In genomic region chr4:98625920-98626319, GRCh38 we compare ENCODE assay signal across 13 cellular contexts. TPM values are rescaled to one million over a fixed set of nuclear protein-coding genes. Genes with fewer than 3 reads are reported as not detected.
A peak's percentile ranks its signal among the peaks of the same experiment; 100 is the strongest.
DNase-seq lines count a peak whose midpoint lies in the region; ATAC-seq and TF ChIP-seq lines count a peak whose summit lies in the region.
"Had no signal": no experiment of that assay in that cellular context is flagged by ENCODE, and none has a peak within 500 bp of the region (broad histone marks: within the 10 kb centered on the region; RNA-seq: fewer than 3 reads in every experiment).

No MANE protein-coding gene starts in this region.

- peaks cover 57% of the 10 kb centered on the region for H3K4me1 ChIP-seq in RWPE2 (ENCODE audit: insufficient read depth, poor library complexity, severe bottlenecking)
- peaks cover 4% of the 10 kb centered on the region for H3K4me1 ChIP-seq in endodermal cell (ENCODE audit: control insufficient read depth, insufficient read depth, low read length)
- H3K4me1 ChIP-seq in osteoblast (ENCODE audit: insufficient read depth, low read length) = peaks cover 46% of the 10 kb centered on the region

- H3K36me3 Mint-ChIP-seq in endodermal cell (ENCODE audit: low read depth) = no peaks in the 10 kb centered on the region
- H3K36me3 Mint-ChIP-seq: activated naive CD4-positive, alpha-beta T cell treated with anti-CD3 and anti-CD28 coated beads, Interleukin-2, amount 50 U/mL, for 72 hours had no signal

- no peak overlapping the region for H3K9ac ChIP-seq in endodermal cell (ENCODE audit: extremely low read depth, low read length, poor library complexity, severe bottlenecking)

- no peaks in the 10 kb centered on the region for H4K20me1 ChIP-seq in osteoblast (ENCODE audit: insufficient read depth, low read length)

- peaks cover 51% of the 10 kb centered on the region for H3K4me1 Mint-ChIP-seq in endodermal cell

- CTCF ChIA-PET in AG04450 (lab: Charles Lee) = no interaction called here

- 72 to 90% methylated on average over 2 of the region's 2 CpGs for WGBS in endodermal cell (ENCODE audit: insufficient coverage in 1 of 2, insufficient read length in 1 of 2), 2 experiments

- DNase-seq in AG04450 (ENCODE audit: low read depth, low spot score) (no peak), RWPE2 (ENCODE audit: low spot score) (no peak), endodermal cell (no peak), osteoblast (ENCODE audit: insufficient read length, low spot score, missing footprints) (no peak), NCI-H187 (lab: John Stamatoyannopoulos, UW) (no peak), HUDEP-2 (lab: John Stamatoyannopoulos, UW; ENCODE audit: unreplicated experiment in 76 of 76) (no peak)
- DNase-seq: hippocampal formation; NCI-H1417; retina; stimulated activated CD4-positive, alpha-beta T cell treated with anti-CD3 and anti-CD28 coated beads, Interleukin-2, amount 100 ng/mL, for 48 hours had no signal

- H3K9me3 Mint-ChIP-seq in endodermal cell = no peaks in the 10 kb centered on the region
- H3K9me3 Mint-ChIP-seq: activated naive CD4-positive, alpha-beta T cell treated with anti-CD3 and anti-CD28 coated beads, Interleukin-2, amount 50 U/mL, for 72 hours had no signal

- TF ChIP-seq CTCF in AG04450 (IDR thresholded peaks at IDR 0.05; ENCODE audit: low read depth, low read length) (no peak), RWPE2 (IDR thresholded peaks at IDR 0.05; ENCODE audit: poor library complexity, severe bottlenecking) (no peak), endodermal cell (conservative IDR thresholded peaks at IDR 0.05) (no peak), osteoblast (IDR thresholded peaks at IDR 0.05; ENCODE audit: extremely low read depth, low read depth, low read length) (no peak)

- H3K27ac ChIP-seq in AG04450 (ENCODE audit: low read depth, low read length) (peak overlapping the region; percentile 77), RWPE2 (ENCODE audit: poor library complexity, severe bottlenecking) (peak overlapping the region; percentile 95), endodermal cell (ENCODE audit: low read depth, low read length) (no peak overlapping the region), osteoblast (ENCODE audit: low read depth, low read length) (peak overlapping the region; percentile 78)

- peaks cover 96% of the 10 kb centered on the region for H3K79me2 ChIP-seq in osteoblast (ENCODE audit: insufficient read depth, low read length)

- H3K4me3 ChIP-seq in AG04450 (ENCODE audit: low read depth, low read length) (no peak overlapping the region), RWPE2 (ENCODE audit: severe bottlenecking) (no peak overlapping the region), endodermal cell (ENCODE audit: low read length) (no peak overlapping the region), osteoblast (ENCODE audit: insufficient read depth, low read length) (peak overlapping the region; percentile 8)

- no peak overlapping the region for H3K4me3 Mint-ChIP-seq in endodermal cell

- peak overlapping the region; percentile 63 for H3K4me2 ChIP-seq in osteoblast (ENCODE audit: insufficient read depth, low read length)

- H3K27me3 ChIP-seq in AG04450 (ENCODE audit: control insufficient read depth, insufficient read depth, low read length) (no peaks in the 10 kb centered on the region), RWPE2 (ENCODE audit: insufficient read depth, poor library complexity, severe bottlenecking) (no peaks in the 10 kb centered on the region), endodermal cell (ENCODE audit: control insufficient read depth, insufficient read depth, low read length, poor library complexity, severe bottlenecking) (no peaks in the 10 kb centered on the region), osteoblast (ENCODE audit: insufficient read depth, low read length) (no peaks in the 10 kb centered on the region)

- ATAC-seq in RWPE2 (ENCODE audit: low read depth) (peak; percentile 51), GM18873 (IDR thresholded peaks at IDR 0.05; ENCODE audit: low FRiP score, unreplicated experiment) (no peak), HG03565 (IDR thresholded peaks at IDR 0.05; ENCODE audit: unreplicated experiment) (no peak)

- H3K9me3 ChIP-seq in AG04450 (ENCODE audit: control insufficient read depth, insufficient read depth, low read length) = no peaks in the 10 kb centered on the region; the same call in 1 of the 2 replicates
- H3K9me3 ChIP-seq in RWPE2 (ENCODE audit: severe bottlenecking) = no peaks in the 10 kb centered on the region
- no peaks in the 10 kb centered on the region for H3K9me3 ChIP-seq in endodermal cell (ENCODE audit: control insufficient read depth, low read length)
- no peaks in the 10 kb centered on the region for H3K9me3 ChIP-seq in osteoblast (ENCODE audit: low read depth, low read length)

- no peak overlapping the region for H2AFZ ChIP-seq in osteoblast (ENCODE audit: low read length)

- peak overlapping the region; percentile 60 for H3K27ac Mint-ChIP-seq in endodermal cell

- H3K27me3 Mint-ChIP-seq in endodermal cell (ENCODE audit: insufficient read depth) = no peaks in the 10 kb centered on the region

- H3K36me3 ChIP-seq in RWPE2 (ENCODE audit: low read depth) (no peaks in the 10 kb centered on the region; the same call in none of the 2 replicates), endodermal cell (ENCODE audit: control insufficient read depth, insufficient read depth, low read length) (no peaks in the 10 kb centered on the region), osteoblast (ENCODE audit: insufficient read depth, low read length) (no peaks in the 10 kb centered on the region)

- POLR2A ChIA-PET in AG04450 (lab: Yijun Ruan, JAX) = no interaction called here

RNA-seq across cellular contexts. Expression of gene TSPAN5, which starts 32.5 kb away (rescaled TPM):
- 146 and 190 TPM in 2 replicates for polyA plus RNA-seq in AG04450 (2011; rRNA removed)
- polyA minus RNA-seq in AG04450 (2011; rRNA and poly(A)+ RNA removed) = 93.9 and 107 TPM in 2 replicates
- total RNA-seq in endodermal cell (10 to 100 TPM in 1 of 2 donors, 1 to 10 TPM in 1; 7.4 to 11.8 TPM), osteoblast (36.9 and 41.8 TPM in 2 replicates)
- polyA plus RNA-seq in endodermal cell (2013, experiment 1 of 2) = 21.9 TPM
- 21.6 TPM for polyA plus RNA-seq in endodermal cell (2013, experiment 2 of 2)
